Comparison of ENCODE assay signal across 33 cellular contexts in the genomic region with DNA sequence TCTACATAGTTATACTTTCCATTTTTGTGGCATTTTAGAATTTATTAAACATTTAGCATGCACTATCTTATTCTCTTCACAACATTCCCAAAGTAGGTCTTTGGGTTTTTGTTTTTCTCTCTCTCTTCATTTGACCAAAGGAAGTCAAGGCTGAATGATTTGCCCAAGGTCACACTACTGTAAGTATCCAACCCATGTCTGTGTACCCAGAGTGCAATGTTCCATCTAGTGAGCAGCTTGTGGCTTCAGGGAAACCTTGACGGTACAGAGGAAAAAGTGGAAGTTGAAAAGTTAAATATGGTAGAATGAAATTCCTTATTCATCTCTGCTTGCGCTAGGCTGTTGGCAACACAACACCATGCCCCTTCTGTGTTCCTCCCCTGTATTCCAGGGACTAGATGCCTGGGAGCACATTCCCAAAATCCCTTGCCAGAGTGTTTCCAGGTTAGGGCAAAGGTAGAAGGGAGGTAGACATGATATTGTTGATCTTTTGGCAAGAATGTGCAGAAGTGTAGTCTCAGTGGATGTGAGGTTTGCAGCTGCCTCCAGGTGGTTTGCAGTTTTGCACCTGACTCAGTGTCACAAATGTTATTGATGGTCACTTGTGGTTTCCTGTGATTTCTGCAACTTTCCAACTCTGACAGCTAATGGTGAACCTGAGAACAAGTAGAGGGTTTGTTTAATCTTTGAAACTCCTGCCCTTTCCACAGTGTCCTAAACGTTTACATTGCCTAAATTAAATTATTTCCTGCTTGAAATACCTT.
"Had no signal": no experiment of that assay in that cellular context is flagged by ENCODE, and none has a peak within 500 bp of the region (broad histone marks: within the 10 kb centered on the region; RNA-seq: fewer than 3 reads in every experiment).

No MANE protein-coding gene starts in this region.

- H3K4me3 Mint-ChIP-seq: activated CD4-positive, alpha-beta memory T cell treated with anti-CD3 and anti-CD28 coated beads, Interleukin-2, amount 10 ng/mL, durations not matched to agents 7 days and 5 days; activated CD4-positive, alpha-beta T cell treated with anti-CD3 and anti-CD28 coated beads for 36 hours; activated CD4-positive, alpha-beta T cell treated with anti-CD3 and anti-CD28 coated beads, Interleukin-2, amount 10 ng/mL, durations not matched to agents 24 days and 14 days; activated naive CD8-positive, alpha-beta T cell; activated T-cell treated with anti-CD3 and anti-CD28 coated beads, Interleukin-2, amount 50 U/mL, for 24 hours; activated T-cell treated with anti-CD3 and anti-CD28 coated beads, Interleukin-2, amount 50 U/mL, for 72 hours; T-helper 17 cell; T-helper 2 cell treated with Interferon-gamma antibody and Interleukin-4, amounts not matched to agents 5 μg/mL and 100 μg/mL, for 36 hours had no signal

- FAIRE-seq: astrocyte, colon, endometrium, endothelial cell of umbilical vein, frontal cortex had no signal

- ATAC-seq: activated CD4-positive, alpha-beta T cell treated with anti-CD3 and anti-CD28 coated beads for 36 hours; activated T-cell treated with anti-CD3 and anti-CD28 coated beads, Interleukin-2, amount 50 U/mL, for 72 hours; esophagus mucosa; T-helper 17 cell had no signal

- H3K27me3 Mint-ChIP-seq: activated CD4-positive, alpha-beta memory T cell treated with anti-CD3 and anti-CD28 coated beads, Interleukin-2, amount 10 ng/mL, durations not matched to agents 7 days and 5 days; activated CD4-positive, alpha-beta T cell treated with anti-CD3 and anti-CD28 coated beads for 36 hours; activated CD4-positive, alpha-beta T cell treated with anti-CD3 and anti-CD28 coated beads, Interleukin-2, amount 10 ng/mL, durations not matched to agents 24 days and 14 days; activated T-cell treated with anti-CD3 and anti-CD28 coated beads, Interleukin-2, amount 50 U/mL, for 24 hours; T-helper 17 cell had no signal

- H3K36me3 Mint-ChIP-seq: activated naive CD8-positive, alpha-beta T cell had no signal

- H3K27ac ChIP-seq: brain microvascular endothelial cell, WERI-Rb-1 had no signal

- H3K4me1 Mint-ChIP-seq: activated CD4-positive, alpha-beta memory T cell treated with anti-CD3 and anti-CD28 coated beads, Interleukin-2, amount 10 ng/mL, durations not matched to agents 7 days and 5 days; activated CD4-positive, alpha-beta T cell treated with anti-CD3 and anti-CD28 coated beads for 36 hours; activated CD4-positive, alpha-beta T cell treated with anti-CD3 and anti-CD28 coated beads, Interleukin-2, amount 10 ng/mL, durations not matched to agents 24 days and 14 days; T-helper 17 cell had no signal

- H3K36me3 ChIP-seq: brain microvascular endothelial cell, WERI-Rb-1 had no signal

- H3K27me3 ChIP-seq: brain microvascular endothelial cell had no signal

- H3K9me3 Mint-ChIP-seq: activated T-cell treated with anti-CD3 and anti-CD28 coated beads, Interleukin-2, amount 50 U/mL, for 24 hours had no signal

- H3K27ac Mint-ChIP-seq: activated CD4-positive, alpha-beta memory T cell treated with anti-CD3 and anti-CD28 coated beads, Interleukin-2, amount 10 ng/mL, durations not matched to agents 7 days and 5 days; activated CD4-positive, alpha-beta T cell treated with anti-CD3 and anti-CD28 coated beads for 36 hours; activated CD4-positive, alpha-beta T cell treated with anti-CD3 and anti-CD28 coated beads, Interleukin-2, amount 10 ng/mL, durations not matched to agents 24 days and 14 days; activated naive CD8-positive, alpha-beta T cell; activated T-cell treated with anti-CD3 and anti-CD28 coated beads, Interleukin-2, amount 50 U/mL, for 24 hours; activated T-cell treated with anti-CD3 and anti-CD28 coated beads, Interleukin-2, amount 50 U/mL, for 72 hours; T-helper 17 cell; T-helper 2 cell treated with Interferon-gamma antibody and Interleukin-4, amounts not matched to agents 5 μg/mL and 100 μg/mL, for 36 hours had no signal

- DNase-seq: activated CD4-positive, alpha-beta memory T cell treated with anti-CD3 and anti-CD28 coated beads, Interleukin-2, amount 10 ng/mL, durations not matched to agents 7 days and 5 days; activated CD4-positive, alpha-beta T cell treated with anti-CD3 and anti-CD28 coated beads for 36 hours; activated CD4-positive, alpha-beta T cell treated with anti-CD3 and anti-CD28 coated beads, Interleukin-2, amount 10 ng/mL, durations not matched to agents 24 days and 14 days; activated CD4-positive, alpha-beta T cell treated with anti-CD3 and anti-CD28 coated beads, Interleukin-2, amount 50 U/mL, for 4 hours; activated CD4-positive, CD25-positive, alpha-beta regulatory T cell; activated CD4-positive, CD25-positive, alpha-beta regulatory T cell treated with anti-CD3 and anti-CD28 coated beads, Interleukin-2, amount 50 U/mL, for 72 hours; activated CD8-positive, alpha-beta memory T cell treated with anti-CD3 and anti-CD28 coated beads, Interleukin-2, amount 50 U/mL, for 48 hours; activated gamma-delta T cell treated with Interleukin-2 at 50 U/mL for 16 hours; activated naive CD4-positive, alpha-beta T cell treated with anti-CD3 and anti-CD28 coated beads, Interleukin-2, amount 50 U/mL, for 16 hours; activated naive CD4-positive, alpha-beta T cell treated with Interleukin-2 at 50 U/mL for 16 hours; activated T-cell treated with anti-CD3 and anti-CD28 coated beads for 4 hours; activated T-cell treated with anti-CD3 and anti-CD28 coated beads, Interleukin-2, amount 50 U/mL, for 24 hours; activated T-cell treated with anti-CD3 and anti-CD28 coated beads, Interleukin-2, amount 50 U/mL, for 72 hours; amniotic stem cell; anterior cingulate cortex; brain microvascular endothelial cell; caudate nucleus; cortex of kidney; effector CD8-positive, alpha-beta T cell; foreskin fibroblast; head of caudate nucleus; hypothalamus; T-helper 17 cell; T1000; WERI-Rb-1 had no signal
